In genomic region chr20:40470313-40471260, GRCh38 we compare ENCODE assay signal across 14 cellular contexts.
DNase-seq lines count a peak whose midpoint lies in the region; ATAC-seq and TF ChIP-seq lines count a peak whose summit lies in the region.
"Had no signal": no experiment of that assay in that cellular context is flagged by ENCODE, and none has a peak within 500 bp of the region (broad histone marks: within the 10 kb centered on the region; RNA-seq: fewer than 3 reads in every experiment).

No MANE protein-coding gene starts in this region.

- POLR2A ChIA-PET in MCF 10A (lab: Yijun Ruan, JAX), result interaction anchor here (0.6 to 2.1 kb wide), 3 partner anchors 8 to 130 kb away, joined by 3 to 10 read pairs (median 7); no protein-coding TSS in a partner anchor

- H3K4me3 Mint-ChIP-seq in MCF 10A (ENCODE audit: unreplicated experiment) (no peak overlapping the region), nephron (no peak overlapping the region)
- H3K4me3 Mint-ChIP-seq in activated naive CD4-positive, alpha-beta T cell treated with anti-CD3 and anti-CD28 coated beads, Interleukin-2, amount 10 ng/mL, durations not matched to agents 7 days and 5 days, result no peak overlapping the region
- H3K4me3 Mint-ChIP-seq: activated CD4-positive, alpha-beta memory T cell treated with anti-CD3 and anti-CD28 coated beads, Interleukin-2, amount 10 ng/mL, durations not matched to agents 7 days and 5 days; T-helper 2 cell treated with Interferon-gamma antibody and Interleukin-4, amounts not matched to agents 5 μg/mL and 100 μg/mL, for 36 hours had no signal

- H3K9me3 ChIP-seq in breast epithelium (no peaks in the 10 kb centered on the region), aorta (ENCODE audit: control insufficient read depth, low read length) (no peaks in the 10 kb centered on the region)

- H3K4me3 ChIP-seq in breast epithelium (no peak overlapping the region), aorta (ENCODE audit: low read length in 2 of 2) (no peak overlapping the region)

- 77 to 81% methylated on average over 16 of the region's 16 CpGs for WGBS in aorta, 2 donors

- DNase-seq in breast epithelium (ENCODE audit: low spot score in 2 of 2), result peak in 1 of 2 donors; percentile 20
- DNase-seq in MCF 10A (ENCODE audit: unreplicated experiment), result no peak
- DNase-seq in germinal center (ENCODE audit: low spot score), result peak; percentile 8
- peak in 1 of 2 donors; percentile 66 for DNase-seq in aorta
- no peak for DNase-seq in activated naive CD4-positive, alpha-beta T cell treated with anti-CD3 and anti-CD28 coated beads, Interleukin-2, amount 10 ng/mL, durations not matched to agents 7 days and 5 days
- no peak for DNase-seq in NCI-H187 (lab: John Stamatoyannopoulos, UW)
- DNase-seq: activated CD4-positive, alpha-beta memory T cell treated with anti-CD3 and anti-CD28 coated beads, Interleukin-2, amount 10 ng/mL, durations not matched to agents 7 days and 5 days; activated effector memory CD4-positive, alpha-beta T cell treated with anti-CD3 and anti-CD28 coated beads, Interleukin-2, amount 50 U/mL, for 16 hours; brain microvascular endothelial cell; DMS153; RPMI8226 had no signal

- H3K27ac ChIP-seq in breast epithelium (peak overlapping the region; percentile 41 to 83), aorta (ENCODE audit: low read depth in 1 of 2, low read length in 2 of 2) (no peak overlapping the region)
- H3K27ac ChIP-seq: brain microvascular endothelial cell had no signal

- no TSS peak for BruUV-seq in MCF 10A (replicated peaks; lab: Mats Ljungman, UMichigan)

- H3K4me1 ChIP-seq in breast epithelium (no peaks in the 10 kb centered on the region), aorta (ENCODE audit: control insufficient read depth in 1 of 2, insufficient read depth in 2 of 2, low read length in 2 of 2) (no peaks in the 10 kb centered on the region)

- H3K9me3 Mint-ChIP-seq in MCF 10A (ENCODE audit: unreplicated experiment) (no peaks in the 10 kb centered on the region), nephron (no peaks in the 10 kb centered on the region)
- H3K9me3 Mint-ChIP-seq in activated naive CD4-positive, alpha-beta T cell treated with anti-CD3 and anti-CD28 coated beads, Interleukin-2, amount 10 ng/mL, durations not matched to agents 7 days and 5 days, result no peaks in the 10 kb centered on the region
- H3K9me3 Mint-ChIP-seq: activated CD4-positive, alpha-beta memory T cell treated with anti-CD3 and anti-CD28 coated beads, Interleukin-2, amount 10 ng/mL, durations not matched to agents 7 days and 5 days; T-helper 2 cell treated with Interferon-gamma antibody and Interleukin-4, amounts not matched to agents 5 μg/mL and 100 μg/mL, for 36 hours had no signal

- H3K36me3 Mint-ChIP-seq in MCF 10A (ENCODE audit: insufficient read depth, unreplicated experiment) (no peaks in the 10 kb centered on the region), nephron (ENCODE audit: low read depth) (no peaks in the 10 kb centered on the region)
- no peaks in the 10 kb centered on the region for H3K36me3 Mint-ChIP-seq in activated naive CD4-positive, alpha-beta T cell treated with anti-CD3 and anti-CD28 coated beads, Interleukin-2, amount 10 ng/mL, durations not matched to agents 7 days and 5 days

- H3K27me3 ChIP-seq in breast epithelium (no peaks in the 10 kb centered on the region), aorta (ENCODE audit: control insufficient read depth in 1 of 2, insufficient read depth in 2 of 2, low read length in 1 of 2) (no peaks in the 10 kb centered on the region)
- H3K27me3 ChIP-seq: brain microvascular endothelial cell had no signal

- no peaks in the 10 kb centered on the region for H3K27me3 Mint-ChIP-seq in MCF 10A (ENCODE audit: insufficient read depth, unreplicated experiment)
- H3K27me3 Mint-ChIP-seq in nephron (ENCODE audit: low read depth), result no peaks in the 10 kb centered on the region
- H3K27me3 Mint-ChIP-seq in activated naive CD4-positive, alpha-beta T cell treated with anti-CD3 and anti-CD28 coated beads, Interleukin-2, amount 10 ng/mL, durations not matched to agents 7 days and 5 days, result no peaks in the 10 kb centered on the region
- H3K27me3 Mint-ChIP-seq: activated CD4-positive, alpha-beta memory T cell treated with anti-CD3 and anti-CD28 coated beads, Interleukin-2, amount 10 ng/mL, durations not matched to agents 7 days and 5 days had no signal

- H3K27ac Mint-ChIP-seq in MCF 10A (ENCODE audit: low read depth, unreplicated experiment) (no peak overlapping the region), nephron (peak overlapping the region; percentile 61 to 64 (median 61))
- no peak overlapping the region for H3K27ac Mint-ChIP-seq in activated naive CD4-positive, alpha-beta T cell treated with anti-CD3 and anti-CD28 coated beads, Interleukin-2, amount 10 ng/mL, durations not matched to agents 7 days and 5 days
- H3K27ac Mint-ChIP-seq: activated CD4-positive, alpha-beta memory T cell treated with anti-CD3 and anti-CD28 coated beads, Interleukin-2, amount 10 ng/mL, durations not matched to agents 7 days and 5 days; T-helper 2 cell treated with Interferon-gamma antibody and Interleukin-4, amounts not matched to agents 5 μg/mL and 100 μg/mL, for 36 hours had no signal

- no peak for TF ChIP-seq POLR2A in breast epithelium (IDR thresholded peaks at IDR 0.05)

- CTCF ChIA-PET in MCF 10A (lab: Yijun Ruan, JAX), result interaction anchor here (1.0 to 1.1 kb wide), 2 partner anchors 11 to 206 kb away, joined by 3 read pairs; no protein-coding TSS in a partner anchor
- CTCF ChIA-PET in activated naive CD4-positive, alpha-beta T cell treated with anti-CD3 and anti-CD28 coated beads, Interleukin-2, amount 10 ng/mL, durations not matched to agents 7 days and 5 days (lab: Charles Lee), result no interaction called here

- H3K4me1 Mint-ChIP-seq in MCF 10A (ENCODE audit: insufficient read depth, unreplicated experiment) (no peaks in the 10 kb centered on the region), nephron (peaks cover 12% of the 10 kb centered on the region)
- no peaks in the 10 kb centered on the region for H3K4me1 Mint-ChIP-seq in activated naive CD4-positive, alpha-beta T cell treated with anti-CD3 and anti-CD28 coated beads, Interleukin-2, amount 10 ng/mL, durations not matched to agents 7 days and 5 days
- H3K4me1 Mint-ChIP-seq: activated CD4-positive, alpha-beta memory T cell treated with anti-CD3 and anti-CD28 coated beads, Interleukin-2, amount 10 ng/mL, durations not matched to agents 7 days and 5 days had no signal

- intact Hi-C loops in breast epithelium (cut with DNase I; ENCODE audit: low total_unique reads), result no loop called here
- intact Hi-C loops in MCF 10A (cut with micrococcal nuclease), result loop anchor here (1.0 kb wide), 1 partner anchor 204 kb away; no protein-coding TSS in a partner anchor
- intact Hi-C loops in aorta (cut with DNase I), result no loop called here

- TF ChIP-seq CTCF in breast epithelium (IDR thresholded peaks at IDR 0.05), result no peak
- no peak for TF ChIP-seq CTCF in MCF 10A (IDR thresholded peaks at IDR 0.05; ENCODE audit: unreplicated experiment)
- no peak for TF ChIP-seq CTCF in nephron (IDR thresholded peaks at IDR 0.05; ENCODE audit: unreplicated experiment in 3 of 3)

- H3K36me3 ChIP-seq in breast epithelium (no peaks in the 10 kb centered on the region), aorta (ENCODE audit: control insufficient read depth in 1 of 2, insufficient read depth in 2 of 2, low read length in 1 of 2) (no peaks in the 10 kb centered on the region)
- H3K36me3 ChIP-seq: brain microvascular endothelial cell had no signal

- peak; percentile 31 for ATAC-seq in aorta (ENCODE audit: low FRiP score)
- ATAC-seq in HG02759 (IDR thresholded peaks at IDR 0.05; ENCODE audit: unreplicated experiment), result no peak

Comparison
In these comparisons a context has a peak if more than half of its experiments do, and no peak if none do; other contexts are left out.
1. H3K27ac ChIP-seq: peak in breast epithelium (2 of 2); none in aorta (0 of 2).
2. H3K27ac Mint-ChIP-seq: peak in nephron (3 of 3); none in MCF 10A (single experiment) and activated naive CD4-positive, alpha-beta T cell treated with anti-CD3 and anti-CD28 coated beads, Interleukin-2, amount 10 ng/mL, durations not matched to agents 7 days and 5 days (single experiment).